In the genomic region with DNA sequence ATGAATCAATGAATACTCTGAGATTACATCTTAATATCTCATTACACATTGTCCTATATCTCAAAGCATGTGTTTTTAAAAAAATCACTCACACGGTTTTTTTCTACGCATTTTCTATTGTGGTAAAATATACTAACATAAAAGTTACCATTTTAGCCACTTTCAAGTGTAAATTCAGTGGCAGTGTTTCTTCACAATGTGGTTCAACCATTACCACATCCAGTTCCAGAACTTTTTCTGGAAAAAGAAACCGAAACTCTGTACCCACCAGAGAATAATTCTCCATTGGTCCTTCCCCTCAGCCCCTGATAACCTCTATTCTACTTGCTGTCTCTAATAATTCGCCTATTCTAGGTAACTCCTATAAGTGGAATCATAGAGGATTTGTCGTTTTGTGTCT, we compare ENCODE assay signal across 28 cellular contexts. TPM values are rescaled to one million over a fixed set of nuclear protein-coding genes. Genes with fewer than 3 reads are reported as not detected.
DNase-seq lines count a peak whose midpoint lies in the region; ATAC-seq, FAIRE-seq and TF ChIP-seq lines count a peak whose summit lies in the region.
"Had no signal": no experiment of that assay in that cellular context is flagged by ENCODE, and none has a peak within 500 bp of the region (broad histone marks: within the 10 kb centered on the region; RNA-seq: fewer than 3 reads in every experiment).

No MANE protein-coding gene starts in this region.

- H3K27me3 Mint-ChIP-seq in activated CD8-positive, alpha-beta memory T cell treated with anti-CD3 and anti-CD28 coated beads, Interleukin-2, amount 10 ng/mL, durations not matched to agents 7 days and 5 days = peaks cover 27% of the 10 kb centered on the region

- no peak for TF ChIP-seq POLR2A in HepG2 (IDR thresholded peaks at IDR 0.05; ENCODE audit: insufficient read depth in 1 of 2, low read depth in 2 of 2, low read length in 2 of 2)

- H3K36me3 ChIP-seq in upper lobe of right lung (no peaks in the 10 kb centered on the region), HepG2 (replicated peaks in 1 of 2; ENCODE audit: control insufficient read depth in 1 of 2, insufficient read depth in 2 of 2, low read length in 2 of 2) (no peaks in the 10 kb centered on the region)
- H3K36me3 ChIP-seq: BE2C, heart left ventricle, left lung, tibial nerve had no signal

- TF ChIP-seq RAD21 in HepG2 (CRISPR knock-in tag; IDR thresholded peaks at IDR 0.05) = no peak

- in situ Hi-C loops in HepG2 (cut with HindIII; ENCODE audit: extremely low pct_ligation_motif_present, low pct_unique_long_range_greater_than_20kb) = no loop called here

- TF ChIP-seq CTCF in upper lobe of right lung (IDR thresholded peaks at IDR 0.05) = no peak
- TF ChIP-seq CTCF in HepG2 (CRISPR knock-in tag; IDR thresholded peaks at IDR 0.05) = no peak

- no peaks in the 10 kb centered on the region for H3K27me3 ChIP-seq in upper lobe of right lung
- no peaks in the 10 kb centered on the region for H3K27me3 ChIP-seq in HepG2 (ENCODE audit: control insufficient read depth in 1 of 2, insufficient read depth in 2 of 2, low read length in 2 of 2)
- H3K27me3 ChIP-seq: BE2C, heart left ventricle, left lung, tibial nerve had no signal

- peaks cover 3% of the 10 kb centered on the region for H3K36me3 Mint-ChIP-seq in activated CD8-positive, alpha-beta memory T cell treated with anti-CD3 and anti-CD28 coated beads, Interleukin-2, amount 10 ng/mL, durations not matched to agents 7 days and 5 days
- H3K36me3 Mint-ChIP-seq: activated naive CD8-positive, alpha-beta T cell; T-cell had no signal

- H3K9ac ChIP-seq in HepG2 (ENCODE audit: insufficient read depth, low read depth, low read length) = no peak overlapping the region

- DNase-seq in activated CD8-positive, alpha-beta memory T cell treated with anti-CD3 and anti-CD28 coated beads, Interleukin-2, amount 10 ng/mL, durations not matched to agents 7 days and 5 days = no peak
- DNase-seq in activated CD8-positive, alpha-beta memory T cell treated with anti-CD3 and anti-CD28 coated beads for 24 hours = no peak
- DNase-seq in NOMO-1 (lab: John Stamatoyannopoulos, UW; ENCODE audit: unreplicated experiment in 2 of 2) = peak; percentile 12 to 75
- peak; percentile 4 for DNase-seq in fibroblast of peridontal ligament (ENCODE audit: extremely low read depth)
- DNase-seq in upper lobe of right lung = no peak
- DNase-seq in HepG2 (ENCODE audit: low spot score) = no peak
- no peak for DNase-seq in NCI-H524 (lab: John Stamatoyannopoulos, UW)
- DNase-seq in stimulated activated CD4-positive, alpha-beta T cell treated with anti-CD3 and anti-CD28 coated beads, Interleukin-2, amount 100 ng/mL, for 24 hours = no peak
- DNase-seq: activated CD4-positive, alpha-beta T cell treated with anti-CD3 and anti-CD28 coated beads for 48 hours; activated CD8-positive, alpha-beta memory T cell treated with anti-CD3 and anti-CD28 coated beads, Interleukin-2, amount 50 U/mL, for 4 hours; BE2C; EL; GOT3; heart left ventricle; left lung; NCI-H146; NCI-H524 treated with DMSO at 0.1 percent for 48 hours; nephron progenitor cell; Right ventricle myocardium superior; stimulated activated CD4-positive, alpha-beta T cell treated with anti-CD3 and anti-CD28 coated beads, Interleukin-1b, Interleukin-23, amount 100 ng/mL, for 48 hours; T-cell had no signal

- CTCF ChIA-PET in activated CD8-positive, alpha-beta memory T cell treated with anti-CD3 and anti-CD28 coated beads, Interleukin-2, amount 10 ng/mL, durations not matched to agents 7 days and 5 days (lab: Charles Lee) = no interaction called here
- CTCF ChIA-PET in HepG2 (lab: Yijun Ruan, JAX; ENCODE audit: low intra/inter-chr PET ratio, low total read pairs) = no interaction called here

- peak overlapping the region; percentile 29 for H3K27ac Mint-ChIP-seq in activated CD8-positive, alpha-beta memory T cell treated with anti-CD3 and anti-CD28 coated beads, Interleukin-2, amount 10 ng/mL, durations not matched to agents 7 days and 5 days
- H3K27ac Mint-ChIP-seq: activated naive CD8-positive, alpha-beta T cell; activated T-helper 2 cell treated with anti-CD3 and anti-CD28 coated beads, Interferon-gamma antibody, Interleukin-2, Interleukin-4, amounts not matched to agents 10 μg/mL and 5 μg/mL and 100 μg/mL, durations not matched to agents 14 hours and 24 hours and 36 hours; nephron progenitor cell; progenitor cell of endocrine pancreas; stimulated activated naive CD8-positive, alpha-beta T cell treated with anti-CD3 and anti-CD28 coated beads, Interleukin-15, Interleukin-2, amounts not matched to agents 100 ng/mL and 50 ng/mL, for 24 hours; T-cell had no signal

- peak; percentile 20 for ATAC-seq in activated CD8-positive, alpha-beta memory T cell treated with anti-CD3 and anti-CD28 coated beads, Interleukin-2, amount 10 ng/mL, durations not matched to agents 7 days and 5 days
- ATAC-seq in upper lobe of right lung = peak; percentile 63
- no peak for ATAC-seq in HepG2
- ATAC-seq: A549, heart left ventricle, T-cell had no signal

- H3K79me2 ChIP-seq in HepG2 (ENCODE audit: insufficient read depth, low read length) = no peaks in the 10 kb centered on the region

- H3K4me1 ChIP-seq in upper lobe of right lung = no peaks in the 10 kb centered on the region
- peaks cover 7% of the 10 kb centered on the region; the same call in 1 of the 2 replicates for H3K4me1 ChIP-seq in HepG2 (ENCODE audit: insufficient read depth, low read length)
- H3K4me1 ChIP-seq: A549, BE2C, tibial nerve had no signal

- no peaks in the 10 kb centered on the region for H3K9me3 Mint-ChIP-seq in activated CD8-positive, alpha-beta memory T cell treated with anti-CD3 and anti-CD28 coated beads, Interleukin-2, amount 10 ng/mL, durations not matched to agents 7 days and 5 days (ENCODE audit: low read depth)
- H3K9me3 Mint-ChIP-seq: activated T-helper 2 cell treated with anti-CD3 and anti-CD28 coated beads, Interferon-gamma antibody, Interleukin-2, Interleukin-4, amounts not matched to agents 10 μg/mL and 5 μg/mL and 100 μg/mL, durations not matched to agents 14 hours and 24 hours and 36 hours; nephron progenitor cell; stimulated activated naive CD8-positive, alpha-beta T cell treated with anti-CD3 and anti-CD28 coated beads, Interleukin-15, Interleukin-2, amounts not matched to agents 100 ng/mL and 50 ng/mL, for 24 hours; T-cell had no signal

- no peaks in the 10 kb centered on the region for H3K9me3 ChIP-seq in upper lobe of right lung
- H3K9me3 ChIP-seq in HepG2 (ENCODE audit: low read length) = no peaks in the 10 kb centered on the region
- H3K9me3 ChIP-seq: A549, BE2C, heart left ventricle, left lung, tibial nerve had no signal

- TF ChIP-seq EP300 in HepG2 (IDR thresholded peaks at IDR 0.05; ENCODE audit: low read depth in 2 of 2, low read length in 2 of 2) (no peak), HepG2 (CRISPR knock-in tag; IDR thresholded peaks at IDR 0.05; ENCODE audit: borderline replicate concordance) (no peak)

- peaks cover 30% of the 10 kb centered on the region for H3K4me1 Mint-ChIP-seq in activated CD8-positive, alpha-beta memory T cell treated with anti-CD3 and anti-CD28 coated beads, Interleukin-2, amount 10 ng/mL, durations not matched to agents 7 days and 5 days
- H3K4me1 Mint-ChIP-seq: nephron progenitor cell, T-cell had no signal

- FAIRE-seq in HepG2 (lab: Jason Lieb, UNC) = no peak
- FAIRE-seq: A549, D721Med had no signal

- no peaks in the 10 kb centered on the region for H4K20me1 ChIP-seq in HepG2 (ENCODE audit: insufficient read depth, low read length)

- H3K27ac ChIP-seq in upper lobe of right lung (peak overlapping the region; percentile 17), HepG2 (ENCODE audit: extremely low read length, insufficient read depth, low read length) (no peak overlapping the region)
- H3K27ac ChIP-seq: A549, tibial nerve had no signal

- intact Hi-C loops in upper lobe of right lung (cut with DNase I) (no loop called here), HepG2 (cut with micrococcal nuclease; ENCODE audit: unreplicated experiment) (no loop called here)

- POLR2A ChIA-PET in HepG2 (lab: Yijun Ruan, JAX) = no interaction called here

- no peak overlapping the region for H3K4me3 Mint-ChIP-seq in activated CD8-positive, alpha-beta memory T cell treated with anti-CD3 and anti-CD28 coated beads, Interleukin-2, amount 10 ng/mL, durations not matched to agents 7 days and 5 days
- H3K4me3 Mint-ChIP-seq: activated naive CD8-positive, alpha-beta T cell; nephron progenitor cell; stimulated activated naive CD8-positive, alpha-beta T cell treated with anti-CD3 and anti-CD28 coated beads, Interleukin-15, Interleukin-2, amounts not matched to agents 100 ng/mL and 50 ng/mL, for 24 hours; T-cell had no signal

- BruUV-seq in HepG2 (replicated peaks; lab: Mats Ljungman, UMichigan) = no TSS peak

- H3K4me3 ChIP-seq in upper lobe of right lung (no peak overlapping the region), HepG2 (replicated peaks in 1 of 3; ENCODE audit: insufficient read depth in 1 of 3, low read depth in 2 of 3, low read length in 3 of 3) (no peak overlapping the region)
- H3K4me3 ChIP-seq: A549, heart left ventricle, left lung, tibial nerve had no signal

- H2AFZ ChIP-seq in HepG2 (ENCODE audit: low read length) = no peak overlapping the region

- WGBS in HepG2 (ENCODE audit: low lambda C conversion rate) = 64% methylated on average over 5 of the region's 5 CpGs

- H3K4me2 ChIP-seq in HepG2 (ENCODE audit: low read depth, low read length) = no peak overlapping the region
- H3K4me2 ChIP-seq: A549 had no signal

RNA-seq across cellular contexts. Expression of a gene that starts 35.3 kb away (rescaled TPM):
- 10 to 100 TPM; 13.8 to 26.0 TPM for total RNA-seq in activated CD8-positive, alpha-beta memory T cell treated with anti-CD3 and anti-CD28 coated beads, Interleukin-2, amount 10 ng/mL, durations not matched to agents 7 days and 5 days
- total RNA-seq in upper lobe of right lung (287 TPM), HepG2 (2016; rRNA removed; fragmentation: Illumina TruSeq; extraction: Trizol) (29.8 and 38.2 TPM in 2 replicates)
- 5.1 and 5.5 TPM in 2 replicates for total RNA-seq in HepG2 (2016; cell fraction: cytosol; rRNA removed; fragmentation: Illumina TruSeq; extraction: Trizol; ENCODE audit: low read depth)
- 27.7 and 32.5 TPM in 2 replicates for total RNA-seq in HepG2 (2016; cell fraction: insoluble cytoplasmic fraction; rRNA removed; fragmentation: Illumina TruSeq; extraction: Trizol)
- total RNA-seq in HepG2 (2016; cell fraction: membrane; rRNA removed; fragmentation: Illumina TruSeq; extraction: Trizol) = 15.6 and 17.1 TPM in 2 replicates
- 33.0 and 35.9 TPM in 2 replicates for total RNA-seq in HepG2 (2016; cell fraction: nucleus; rRNA removed; fragmentation: Illumina TruSeq; extraction: Trizol)
- polyA plus RNA-seq in HepG2 (2011; rRNA removed) = 10.0 and 14.3 TPM in 2 replicates
- polyA plus RNA-seq in HepG2 (2011; cell fraction: cytosol; rRNA removed) = 5.5 and 11.2 TPM in 2 replicates
- 10.0 and 18.6 TPM in 2 replicates for polyA plus RNA-seq in HepG2 (2011; cell fraction: nucleus; rRNA removed)
- polyA plus RNA-seq in HepG2 (2012) = 8.5 and 20.6 TPM in 2 replicates
- polyA plus RNA-seq in HepG2 (2016; cell fraction: cytosol; fragmentation: Illumina TruSeq; extraction: Trizol; ENCODE audit: low read depth) = 3.5 and 4.7 TPM in 2 replicates
- 31.0 and 31.7 TPM in 2 replicates for polyA plus RNA-seq in HepG2 (2016; cell fraction: insoluble cytoplasmic fraction; fragmentation: Illumina TruSeq; extraction: Trizol; ENCODE audit: low read depth)
- 10.4 and 12.2 TPM in 2 replicates for polyA plus RNA-seq in HepG2 (2016; cell fraction: membrane; fragmentation: Illumina TruSeq; extraction: Trizol; ENCODE audit: low read depth)
- polyA plus RNA-seq in HepG2 (2016; cell fraction: nucleus; fragmentation: Illumina TruSeq; extraction: Trizol; ENCODE audit: insufficient read depth, low read depth) = 44.4 and 47.7 TPM in 2 replicates
- 14.8 and 18.9 TPM in 2 replicates for polyA minus RNA-seq in HepG2 (2011; rRNA and poly(A)+ RNA removed; ENCODE audit: low replicate concordance)
- 11.4 and 23.7 TPM in 2 replicates for polyA minus RNA-seq in HepG2 (2011; cell fraction: cytosol; rRNA and poly(A)+ RNA removed)
- 11.5 and 23.1 TPM in 2 replicates for polyA minus RNA-seq in HepG2 (2011; cell fraction: nucleus; rRNA and poly(A)+ RNA removed)

Comparison
In these comparisons a context has a peak if more than half of its experiments do, and no peak if none do; other contexts are left out.
1. DNase-seq: peak in NOMO-1 (2 of 2) and fibroblast of peridontal ligament (single experiment); none in activated CD8-positive, alpha-beta memory T cell treated with anti-CD3 and anti-CD28 coated beads, Interleukin-2, amount 10 ng/mL, durations not matched to agents 7 days and 5 days (single experiment), activated CD8-positive, alpha-beta memory T cell treated with anti-CD3 and anti-CD28 coated beads for 24 hours (single experiment), upper lobe of right lung (single experiment), HepG2 (single experiment), NCI-H524 (0 of 2) and stimulated activated CD4-positive, alpha-beta T cell treated with anti-CD3 and anti-CD28 coated beads, Interleukin-2, amount 100 ng/mL, for 24 hours (0 of 2).